Comparison of ENCODE assay signal across 1 cellular context in genomic region chrX:153863251-153863991, GRCh38.
TF ChIP-seq lines count a peak whose summit lies in the region.

No MANE protein-coding gene starts in this region.

TF ChIP-seq in SK-N-SH, 30 proteins besides CTCF, POLR2A, EP300 and RAD21 (continued from another document):
- no peak for TF ChIP-seq POLR2AphosphoS5 (IDR thresholded peaks at IDR 0.05; ENCODE audit: low read depth, low read length)
